9 cellular contexts compared by ENCODE assay signal in the genomic region with DNA sequence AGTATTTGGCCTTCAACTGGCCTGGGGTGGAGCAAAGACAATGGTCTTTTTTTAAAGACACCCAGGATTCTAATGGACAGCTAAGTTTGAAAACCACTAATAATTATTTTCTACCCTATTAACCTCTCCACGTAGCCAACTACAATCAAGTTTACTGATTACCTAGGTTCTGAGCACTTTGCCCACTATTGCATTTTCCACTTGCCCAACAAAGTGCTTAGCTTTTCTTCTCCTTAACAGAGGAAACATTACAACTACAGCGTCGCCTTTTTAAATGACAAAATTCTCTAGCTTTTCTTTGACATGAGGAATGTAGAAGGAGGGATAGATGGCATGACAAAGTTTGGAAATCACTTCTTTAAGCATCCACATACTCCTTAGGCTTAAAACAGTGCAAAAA. TPM values are rescaled to one million over a fixed set of nuclear protein-coding genes. Genes with fewer than 3 reads are reported as not detected.
DNase-seq lines count a peak whose midpoint lies in the region; TF ChIP-seq lines count a peak whose summit lies in the region.
"Had no signal": no experiment of that assay in that cellular context is flagged by ENCODE, and none has a peak within 500 bp of the region (broad histone marks: within the 10 kb centered on the region; RNA-seq: fewer than 3 reads in every experiment).

No MANE protein-coding gene starts in this region.

- no peaks in the 10 kb centered on the region for H3K27me3 ChIP-seq in CD4-positive, alpha-beta memory T cell (ENCODE audit: insufficient read depth, low read length)
- H3K27me3 ChIP-seq in PC-9 (ENCODE audit: insufficient read depth, low read depth) (no peaks in the 10 kb centered on the region), parathyroid adenoma (ENCODE audit: control insufficient read depth, insufficient read depth, low read length) (no peaks in the 10 kb centered on the region)

- H3K4me3 Mint-ChIP-seq in CD4-positive, alpha-beta memory T cell = peak overlapping the region; percentile 90 to 99 (median 96)
- H3K4me3 Mint-ChIP-seq in endothelial cell (ENCODE audit: unreplicated experiment) = peak overlapping the region; percentile 94

- H3K4me2 ChIP-seq in PC-9 = peak overlapping the region; percentile 84
- peak overlapping the region; percentile 79 for H3K4me2 ChIP-seq in parathyroid adenoma (ENCODE audit: low read length)

- H3K27me3 Mint-ChIP-seq in CD4-positive, alpha-beta memory T cell = no peaks in the 10 kb centered on the region
- H3K27me3 Mint-ChIP-seq in endothelial cell (ENCODE audit: unreplicated experiment) = peaks cover 27% of the 10 kb centered on the region

- TF ChIP-seq CTCF in PC-9 (conservative IDR thresholded peaks at IDR 0.05) = no peak
- no peak for TF ChIP-seq CTCF in endothelial cell (IDR thresholded peaks at IDR 0.05; ENCODE audit: unreplicated experiment)
- no peak for TF ChIP-seq CTCF in parathyroid adenoma (IDR thresholded peaks at IDR 0.05)

- CTCF ChIA-PET in CD4-positive, alpha-beta memory T cell (lab: Charles Lee; ENCODE audit: partially characterized antibody) = no interaction called here
- CTCF ChIA-PET in PC-9 (lab: Charles Lee) = no interaction called here

- BruUV-seq in PC-9 (replicated peaks; lab: Mats Ljungman, UMichigan) = no TSS peak

- peaks cover 8% of the 10 kb centered on the region; the same call in 1 of the 2 replicates for H4K20me1 ChIP-seq in PC-9 (ENCODE audit: insufficient read depth)

- no peak for DNase-seq in CD4-positive, alpha-beta memory T cell
- no peak for DNase-seq in PC-9
- DNase-seq in endothelial cell (ENCODE audit: low spot score) = no peak
- no peak for DNase-seq in NCI-H2081 treated with DMSO at 0.1 percent for 48 hours (lab: John Stamatoyannopoulos, UW)
- DNase-seq in NCI-H2107 (lab: John Stamatoyannopoulos, UW) = no peak
- DNase-seq in NCI-H2227 treated with DMSO at 0.1 percent for 48 hours (lab: John Stamatoyannopoulos, UW) = no peak
- DNase-seq in OCI-M1 (lab: John Stamatoyannopoulos, UW) = no peak

- H2AFZ ChIP-seq in PC-9 (no peak overlapping the region), parathyroid adenoma (no peak overlapping the region)

- H3K4me1 Mint-ChIP-seq in CD4-positive, alpha-beta memory T cell = peaks cover 47 to 81% (median 56%) of the 10 kb centered on the region in 4 donors
- H3K4me1 Mint-ChIP-seq in endothelial cell (ENCODE audit: unreplicated experiment) = peaks cover 59% of the 10 kb centered on the region

- no peaks in the 10 kb centered on the region for H3K9me2 ChIP-seq in PC-9 (ENCODE audit: insufficient read depth)

- H3K9me3 ChIP-seq in CD4-positive, alpha-beta memory T cell (ENCODE audit: control insufficient read depth in 1 of 2, low read length in 2 of 2) = no peaks in the 10 kb centered on the region
- H3K9me3 ChIP-seq in PC-9 (ENCODE audit: insufficient read depth, low read depth) = no peaks in the 10 kb centered on the region
- no peaks in the 10 kb centered on the region for H3K9me3 ChIP-seq in parathyroid adenoma (ENCODE audit: control insufficient read depth, low read length)

- no peaks in the 10 kb centered on the region for H3K36me3 ChIP-seq in CD4-positive, alpha-beta memory T cell (ENCODE audit: insufficient read depth, low read length)
- H3K36me3 ChIP-seq in PC-9 (ENCODE audit: low read depth) (0 out of 2 replicates have a peak, but pooled peaks cover 4% of the 10 kb centered on the region), parathyroid adenoma (ENCODE audit: control insufficient read depth, insufficient read depth, low read length) (no peaks in the 10 kb centered on the region)

- H3K36me3 Mint-ChIP-seq in CD4-positive, alpha-beta memory T cell = peaks cover 0 to 24% of the 10 kb centered on the region in 2 donors
- H3K36me3 Mint-ChIP-seq in endothelial cell (ENCODE audit: low read depth, unreplicated experiment) = peaks cover 12% of the 10 kb centered on the region

- H3K4me3 ChIP-seq in CD4-positive, alpha-beta memory T cell (ENCODE audit: low read length in 2 of 2) = peak overlapping the region; percentile 25 to 87
- H3K4me3 ChIP-seq in PC-9 (peak overlapping the region; percentile 90), parathyroid adenoma (ENCODE audit: low read depth, low read length) (peak overlapping the region; percentile 73)

- peaks cover 66% of the 10 kb centered on the region for H3K4me1 ChIP-seq in CD4-positive, alpha-beta memory T cell (ENCODE audit: insufficient read depth, low read length)
- H3K4me1 ChIP-seq in PC-9 (replicated peaks; ENCODE audit: insufficient read depth) (peaks cover 37% of the 10 kb centered on the region), parathyroid adenoma (peaks cover 6% of the 10 kb centered on the region)

- H3K79me2 ChIP-seq in PC-9 (ENCODE audit: low read depth) = peaks cover 64% of the 10 kb centered on the region
- H3K79me2 ChIP-seq in parathyroid adenoma = peaks cover 13% of the 10 kb centered on the region

- H3K27ac Mint-ChIP-seq in CD4-positive, alpha-beta memory T cell = peak overlapping the region in 6 of 7 donors; percentile 12 to 96 (median 52)
- H3K27ac Mint-ChIP-seq in endothelial cell (ENCODE audit: unreplicated experiment) = peak overlapping the region; percentile 62

- peaks cover 11% of the 10 kb centered on the region; the same call in 1 of the 2 replicates for H3F3A ChIP-seq in PC-9 (ENCODE audit: insufficient read depth, low read depth)

- peak overlapping the region; percentile 98 for H3K27ac ChIP-seq in CD4-positive, alpha-beta memory T cell (ENCODE audit: low read depth, low read length)
- 0 out of 2 replicates have a peak overlapping the region, but pooled peaks have one; percentile 52 for H3K27ac ChIP-seq in PC-9
- no peak overlapping the region for H3K27ac ChIP-seq in parathyroid adenoma

- POLR2A ChIA-PET in CD4-positive, alpha-beta memory T cell (lab: Charles Lee; ENCODE audit: partially characterized antibody) = interaction anchor here (1.5 to 3.2 kb wide), 3 partner anchors 8 to 29 kb away, joined by 3 to 13 read pairs (median 12); no protein-coding TSS in a partner anchor
- POLR2A ChIA-PET in PC-9 (lab: Charles Lee; ENCODE audit: unreplicated experiment) = no interaction called here

- intact Hi-C loops in CD4-positive, alpha-beta memory T cell (cut with micrococcal nuclease) = loop anchor here (5.0 kb wide), 2 partner anchors 45 to 1335 kb away; a partner anchor contains a TSS
- intact Hi-C loops in PC-9 (cut with micrococcal nuclease; ENCODE audit: unreplicated experiment) = loop anchor here (5.0 to 10.0 kb wide), 2 partner anchors 90 to 152 kb away; no protein-coding TSS in a partner anchor

- H3K9ac ChIP-seq in parathyroid adenoma = no peak overlapping the region

- no peaks in the 10 kb centered on the region for H3K9me3 Mint-ChIP-seq in CD4-positive, alpha-beta memory T cell
- no peaks in the 10 kb centered on the region for H3K9me3 Mint-ChIP-seq in endothelial cell (ENCODE audit: unreplicated experiment)

RNA-seq across cellular contexts. Expression of a gene that starts 2.0 kb away (rescaled TPM):
- 10 to 100 TPM; 45.3 to 46.6 TPM for total RNA-seq in CD4-positive, alpha-beta memory T cell
- 100 to 1,000 TPM in 1 of 2 donors, 10 to 100 TPM in 1; 52.6 to 120 TPM for polyA plus RNA-seq in CD4-positive, alpha-beta memory T cell
- 8.7 and 12.1 TPM in 2 replicates for total RNA-seq in PC-9 (2021)
- total RNA-seq in endothelial cell (ENCODE audit: unreplicated experiment) = 33.1 TPM

RNA-seq across cellular contexts. Expression of a gene that starts 37.6 kb away (rescaled TPM):
- not detected for total RNA-seq in CD4-positive, alpha-beta memory T cell
- polyA plus RNA-seq in CD4-positive, alpha-beta memory T cell = not detected
- not detected in 2 replicates for total RNA-seq in PC-9 (2021)
- total RNA-seq in endothelial cell (ENCODE audit: unreplicated experiment) = not detected
- total RNA-seq: esophagus mucosa had no signal
